8 cellular contexts compared by ENCODE assay signal in genomic region chr5:172658869-172659513, GRCh38. TPM values are rescaled to one million over a fixed set of nuclear protein-coding genes. Genes with fewer than 3 reads are reported as not detected.
DNase-seq lines count a peak whose midpoint lies in the region; ATAC-seq and TF ChIP-seq lines count a peak whose summit lies in the region.

No MANE protein-coding gene starts in this region.

- H3K9ac ChIP-seq in GM23248 (no peak overlapping the region), adipocyte (ENCODE audit: low read length) (no peak overlapping the region)

- H3K27me3 ChIP-seq in GM23248 (replicated peaks; ENCODE audit: insufficient read depth) = no peaks in the 10 kb centered on the region
- H3K27me3 ChIP-seq in adipocyte (replicated peaks; ENCODE audit: control insufficient read depth, insufficient read depth, low read length) = no peaks in the 10 kb centered on the region
- H3K27me3 ChIP-seq in right cardiac atrium (ENCODE audit: control insufficient read depth, insufficient read depth) = no peaks in the 10 kb centered on the region

- peaks cover 9% of the 10 kb centered on the region; the same call in 1 of the 2 replicates for H3K4me1 ChIP-seq in GM23248 (ENCODE audit: insufficient read depth)
- peaks cover 5% of the 10 kb centered on the region for H3K4me1 ChIP-seq in adipocyte (ENCODE audit: control insufficient read depth, insufficient read depth, low read length)
- peaks cover 27% of the 10 kb centered on the region for H3K4me1 ChIP-seq in right cardiac atrium (ENCODE audit: control insufficient read depth, insufficient read depth, low read length)

- H3K36me3 ChIP-seq in GM23248 (ENCODE audit: low read depth) (no peaks in the 10 kb centered on the region), adipocyte (ENCODE audit: control insufficient read depth, insufficient read depth, low read length, severe bottlenecking) (no peaks in the 10 kb centered on the region)

- TF ChIP-seq CTCF in GM13976 (IDR thresholded peaks at IDR 0.05; ENCODE audit: borderline replicate concordance, control extremely low read depth, extremely low read depth, insufficient read depth, missing control alignments) = no peak

- H3F3A ChIP-seq in GM23248 (ENCODE audit: insufficient read depth) = no peaks in the 10 kb centered on the region

- H3K9me2 ChIP-seq in GM23248 (ENCODE audit: insufficient read depth) = no peaks in the 10 kb centered on the region

- no peak overlapping the region for H3K4me2 ChIP-seq in GM23248 (ENCODE audit: unreplicated experiment)

- WGBS in GM23248 (ENCODE audit: low coverage in 1 of 2, low lambda C conversion rate in 2 of 2, missing lambda C conversion rate in 2 of 2), 2 experiments = 80 to 82% methylated on average over 9 of the region's 9 CpGs
- WGBS in right cardiac atrium = 25% methylated on average over 9 of the region's 9 CpGs

- no peak overlapping the region for H3K4me3 ChIP-seq in GM23248
- H3K4me3 ChIP-seq in adipocyte (ENCODE audit: low read length) = no peak overlapping the region
- H3K4me3 ChIP-seq in right cardiac atrium (ENCODE audit: low read length) = no peak overlapping the region

- peak overlapping the region; percentile 80 for H2AFZ ChIP-seq in GM23248

- DNase-seq in GM23248 = no peak
- peak; percentile 15 for DNase-seq in adipocyte (ENCODE audit: low read depth)
- peak; percentile 64 to 86 (median 85) for DNase-seq in right cardiac atrium
- DNase-seq in sciatic nerve (ENCODE audit: low spot score) = no peak
- no peak for DNase-seq in DMS153 treated with DMSO at 0.1 percent for 48 hours (lab: John Stamatoyannopoulos, UW; ENCODE audit: unreplicated experiment)
- DNase-seq in GM13976 (ENCODE audit: low spot score) = no peak
- DNase-seq in cerebellum (ENCODE audit: low spot score) = no peak

- intact Hi-C loops in right cardiac atrium (cut with DNase I) (no loop called here), sciatic nerve (cut with DNase I) (no loop called here)

- in situ Hi-C loops in GM23248 (cut with MboI) = no loop called here
- in situ Hi-C loops in GM13976 (cut with MboI; ENCODE audit: low sequenced_read_pairs, unreplicated experiment) = no loop called here

- no peaks in the 10 kb centered on the region for H4K20me1 ChIP-seq in GM23248 (ENCODE audit: insufficient read depth)

- no peaks in the 10 kb centered on the region for H3K9me3 ChIP-seq in GM23248 (ENCODE audit: low read depth)
- H3K9me3 ChIP-seq in adipocyte (ENCODE audit: control insufficient read depth, low read length) = peaks cover 13% of the 10 kb centered on the region
- H3K9me3 ChIP-seq in right cardiac atrium (ENCODE audit: control insufficient read depth, low read length) = no peaks in the 10 kb centered on the region

- peak; percentile 65 to 75 for ATAC-seq in right cardiac atrium
- ATAC-seq in sciatic nerve = peak; percentile 50
- no peak for ATAC-seq in GM19324 (IDR thresholded peaks at IDR 0.05; ENCODE audit: low FRiP score, unreplicated experiment)

- H3K79me2 ChIP-seq in GM23248 (ENCODE audit: insufficient read depth) = no peaks in the 10 kb centered on the region

- H3K27ac ChIP-seq in GM23248 = no peak overlapping the region; the same call in 1 of the 2 replicates
- H3K27ac ChIP-seq in right cardiac atrium (ENCODE audit: low read length) = peak overlapping the region; percentile 59

RNA-seq across cellular contexts. Expression of gene NEURL1B, which starts 17.9 kb away (rescaled TPM):
- 0.38 and 1.8 TPM in 2 replicates for total RNA-seq in GM23248 (2014; rRNA removed; shearing (Covaris generic))
- polyA plus RNA-seq in GM23248 (2016; fragmentation: Nextera tagmentation; extraction: Ambion mirVana) (0.13 and 0.16 TPM in 2 replicates), right cardiac atrium (16.7 TPM)
- total RNA-seq in right cardiac atrium (10 to 100 TPM; 13.2 to 23.1 (median 18.1) TPM), sciatic nerve (53.7 TPM), cerebellum (13.2 TPM)

Comparison
In these comparisons a context has a peak if more than half of its experiments do, and no peak if none do; other contexts are left out.
1. DNase-seq: peak in adipocyte (single experiment) and right cardiac atrium (3 of 3); none in GM23248 (single experiment), sciatic nerve (single experiment), DMS153 treated with DMSO at 0.1 percent for 48 hours (single experiment), GM13976 (single experiment) and cerebellum (single experiment).